ENCODE assay signal across 1 cellular context in genomic region chr19:17411801-17412200, GRCh38.
TF ChIP-seq lines count a peak whose summit lies in the region.

No MANE protein-coding gene starts in this region.

TF ChIP-seq in endothelial cell of umbilical vein, 7 proteins besides CTCF, POLR2A, EP300 and RAD21:
- TF ChIP-seq GATA2 (IDR thresholded peaks at IDR 0.05; ENCODE audit: insufficient read depth, insufficient read length, low read depth, low read length) (no peak), MYC (IDR thresholded peaks at IDR 0.05; ENCODE audit: low read depth, low read length) (no peak)
TF ChIP-seq in endothelial cell of umbilical vein: peak in this region for 0.
